4 cellular contexts compared by ENCODE assay signal in genomic region chr5:84058561-84058960, GRCh38.
"Had no signal": no experiment of that assay in that cellular context is flagged by ENCODE, and none has a peak within 500 bp of the region (broad histone marks: within the 10 kb centered on the region; RNA-seq: fewer than 3 reads in every experiment).

No MANE protein-coding gene starts in this region.

- DNase-seq: KBM-7 had no signal

- H3K9ac ChIP-seq: KMS-11 had no signal

- H3K4me3 ChIP-seq: GM23338, HAP-1 had no signal

- H3K9me3 ChIP-seq: HAP-1 had no signal

- H3K36me3 ChIP-seq: HAP-1 had no signal

- ATAC-seq: GM23338 had no signal

- H3K27ac ChIP-seq: KMS-11 had no signal

- H3K4me2 ChIP-seq: GM23338, KMS-11 had no signal

- H2AFZ ChIP-seq: GM23338 had no signal

- H3K4me1 ChIP-seq: HAP-1 had no signal
